ENCODE assay signal across 2 cellular contexts in the genomic region with DNA sequence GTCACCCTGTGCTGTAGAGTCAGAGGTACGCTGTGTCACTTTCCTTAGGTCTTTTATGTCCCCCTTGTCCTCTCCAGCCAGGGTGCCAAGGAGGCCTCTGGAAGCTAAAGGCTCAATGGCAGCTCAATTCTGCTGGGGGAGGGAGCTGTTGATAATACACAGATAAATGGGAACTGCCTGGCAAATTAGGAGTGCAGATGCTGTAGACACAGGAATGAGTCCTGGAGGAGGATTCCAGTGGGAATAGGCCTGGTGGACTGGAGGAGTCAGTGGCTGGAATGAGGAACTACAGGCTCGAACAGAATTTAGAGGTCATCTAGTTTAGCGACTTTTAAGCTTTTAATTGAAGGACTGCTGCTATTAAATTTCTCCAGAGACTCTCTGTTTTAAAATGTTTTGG.
TF ChIP-seq lines count a peak whose summit lies in the region.

No MANE protein-coding gene starts in this region.

TF ChIP-seq in HepG2, 621 proteins besides CTCF, POLR2A, EP300 and RAD21:
- TF ChIP-seq GRHL1 (CRISPR knock-in tag; conservative IDR thresholded peaks at IDR 0.05) (no peak), TEAD3 (CRISPR knock-in tag; optimal IDR thresholded peaks at IDR 0.05; ENCODE audit: borderline replicate concordance) (peak; percentile 85)
TF ChIP-seq in HepG2: peak in this region for 1.

TF ChIP-seq in SK-N-SH, 30 proteins besides CTCF, POLR2A, EP300 and RAD21:
- no peak for TF ChIP-seq TEAD4 (IDR thresholded peaks at IDR 0.05; ENCODE audit: borderline replicate concordance, insufficient read depth)
- TF ChIP-seq RCOR1 (IDR thresholded peaks at IDR 0.05; ENCODE audit: low read length), result peak; percentile 91
- peak; percentile 62 for TF ChIP-seq CHD2 (IDR thresholded peaks at IDR 0.05; ENCODE audit: low read length, partially characterized antibody)
- TF ChIP-seq RXRA (IDR thresholded peaks at IDR 0.05; ENCODE audit: borderline replicate concordance, low read depth), result no peak
- TF ChIP-seq GATA2 (CRISPR knock-in tag; IDR thresholded peaks at IDR 0.05), result peak; percentile 51; the same call in 1 of the 2 replicates
- TF ChIP-seq GABPA (IDR thresholded peaks at IDR 0.05; ENCODE audit: low read depth), result no peak
